ENCODE assay signal across 26 cellular contexts in genomic region chr9:6109571-6109970, GRCh38.
"Had no signal": no experiment of that assay in that cellular context is flagged by ENCODE, and none has a peak within 500 bp of the region (broad histone marks: within the 10 kb centered on the region; RNA-seq: fewer than 3 reads in every experiment).

No MANE protein-coding gene starts in this region.

- H3K4me1 Mint-ChIP-seq: stimulated activated naive B cell treated with anti-CD40 and anti-IgM and Interleukin-4, amounts not matched to agents 10 μg/mL and 1 μg/mL and 100 μg/mL, for 72 hours had no signal

- DNase-seq: activated CD4-positive, alpha-beta memory T cell treated with anti-CD3 and anti-CD28 coated beads for 36 hours; activated CD4-positive, alpha-beta T cell treated with anti-CD3 and anti-CD28 coated beads for 4 hours; activated gamma-delta T cell treated with Interleukin-2 at 50 U/mL for 16 hours; aorta; caudate nucleus; dermis blood vessel endothelial cell; effector memory CD4-positive, alpha-beta T cell; heart right ventricle; islet precursor cell; left colon; mesendoderm; mucosa of descending colon; nephron progenitor cell; nucleus accumbens; right lobe of liver; small intestine; stimulated activated CD4-positive, alpha-beta T cell treated with anti-CD3 and anti-CD28 coated beads, Interleukin-2, amount 100 ng/mL, for 24 hours; stimulated activated naive B cell treated with anti-CD40 and anti-IgM and Interleukin-4, amounts not matched to agents 10 μg/mL and 1 μg/mL and 100 μg/mL, for 72 hours; T-helper 1 cell; transverse colon had no signal

- H3K4me3 ChIP-seq: heart right ventricle, mucosa of descending colon, right lobe of liver, transverse colon, vagina had no signal

- H3K4me1 ChIP-seq: parathyroid adenoma, right lobe of liver had no signal

- H3K9me3 Mint-ChIP-seq: activated CD4-positive, alpha-beta memory T cell treated with anti-CD3 and anti-CD28 coated beads for 36 hours; activated naive CD4-positive, alpha-beta T cell treated with anti-CD3 and anti-CD28 coated beads, Interleukin-2, amount 50 U/mL, for 24 hours; activated T-helper 1 cell treated with anti-CD3 and anti-CD28 coated beads, Interleukin-12 subunit alpha, Interleukin-12 subunit beta, Interleukin-2, Interleukin-4 antibody, amounts not matched to agents 30 ng/mL and 10 ng/mL and 1 ng/mL, durations not matched to agents 14 hours and 24 hours and 36 hours; nephron progenitor cell; stimulated activated naive B cell treated with anti-CD40 and anti-IgM and Interleukin-4, amounts not matched to agents 10 μg/mL and 1 μg/mL and 100 μg/mL, for 72 hours had no signal

- H3K36me3 ChIP-seq: heart right ventricle, right lobe of liver, transverse colon, vagina had no signal

- H3K9me3 ChIP-seq: heart right ventricle, mucosa of descending colon, right lobe of liver, transverse colon, vagina had no signal

- H3K27ac ChIP-seq: heart right ventricle, parathyroid adenoma, right lobe of liver, transverse colon, vagina had no signal

- H3K79me2 ChIP-seq: parathyroid adenoma had no signal

- H3K36me3 Mint-ChIP-seq: activated CD4-positive, alpha-beta memory T cell treated with anti-CD3 and anti-CD28 coated beads for 36 hours; activated naive CD4-positive, alpha-beta T cell treated with anti-CD3 and anti-CD28 coated beads, Interleukin-2, amount 50 U/mL, for 24 hours; brain; stimulated activated naive B cell treated with anti-CD40 and anti-IgM and Interleukin-4, amounts not matched to agents 10 μg/mL and 1 μg/mL and 100 μg/mL, for 72 hours had no signal

- ATAC-seq: esophagus mucosa; heart right ventricle; left colon; mucosa of descending colon; right lobe of liver; stimulated activated naive B cell treated with anti-CD40 and anti-IgM and Interleukin-4, amounts not matched to agents 10 μg/mL and 1 μg/mL and 100 μg/mL, for 72 hours had no signal

- H3K9ac ChIP-seq: parathyroid adenoma had no signal

- H3K27me3 ChIP-seq: heart right ventricle, right lobe of liver, transverse colon, vagina had no signal

- H3K4me3 Mint-ChIP-seq: activated CD4-positive, alpha-beta memory T cell treated with anti-CD3 and anti-CD28 coated beads for 36 hours; activated naive CD4-positive, alpha-beta T cell treated with anti-CD3 and anti-CD28 coated beads, Interleukin-2, amount 50 U/mL, for 24 hours; activated T-helper 1 cell treated with anti-CD3 and anti-CD28 coated beads, Interleukin-12 subunit alpha, Interleukin-12 subunit beta, Interleukin-2, Interleukin-4 antibody, amounts not matched to agents 30 ng/mL and 10 ng/mL and 1 ng/mL, durations not matched to agents 14 hours and 24 hours and 36 hours; brain; nephron progenitor cell; stimulated activated naive B cell treated with anti-CD40 and anti-IgM and Interleukin-4, amounts not matched to agents 10 μg/mL and 1 μg/mL and 100 μg/mL, for 72 hours had no signal

- H3K27me3 Mint-ChIP-seq: activated CD4-positive, alpha-beta memory T cell treated with anti-CD3 and anti-CD28 coated beads for 36 hours; activated naive CD4-positive, alpha-beta T cell treated with anti-CD3 and anti-CD28 coated beads, Interleukin-2, amount 50 U/mL, for 24 hours; brain; stimulated activated naive B cell treated with anti-CD40 and anti-IgM and Interleukin-4, amounts not matched to agents 10 μg/mL and 1 μg/mL and 100 μg/mL, for 72 hours had no signal

- H3K27ac Mint-ChIP-seq: activated CD4-positive, alpha-beta memory T cell treated with anti-CD3 and anti-CD28 coated beads for 36 hours; activated T-helper 1 cell treated with anti-CD3 and anti-CD28 coated beads, Interleukin-12 subunit alpha, Interleukin-12 subunit beta, Interleukin-2, Interleukin-4 antibody, amounts not matched to agents 30 ng/mL and 10 ng/mL and 1 ng/mL, durations not matched to agents 14 hours and 24 hours and 36 hours; nephron progenitor cell; stimulated activated naive B cell treated with anti-CD40 and anti-IgM and Interleukin-4, amounts not matched to agents 10 μg/mL and 1 μg/mL and 100 μg/mL, for 72 hours had no signal
